16 cellular contexts compared by ENCODE assay signal in genomic region chr11:128289048-128289447, GRCh38.
DNase-seq lines count a peak whose midpoint lies in the region; ATAC-seq, FAIRE-seq and TF ChIP-seq lines count a peak whose summit lies in the region.
"Had no signal": no experiment of that assay in that cellular context is flagged by ENCODE, and none has a peak within 500 bp of the region (broad histone marks: within the 10 kb centered on the region; RNA-seq: fewer than 3 reads in every experiment).

No MANE protein-coding gene starts in this region.

- no peaks in the 10 kb centered on the region for H3K36me3 Mint-ChIP-seq in CD14-positive monocyte

- intact Hi-C loops in spleen (cut with DNase I; ENCODE audit: low total_unique reads) (loop anchor here (5.0 kb wide), 1 partner anchor 343 kb away; no protein-coding TSS in a partner anchor), CD14-positive monocyte (cut with micrococcal nuclease) (loop anchor here in 1 of 2 donors (5.0 kb wide), 1 partner anchor 343 kb away; no protein-coding TSS in a partner anchor)

- H3K36me3 ChIP-seq in spleen: no peaks in the 10 kb centered on the region
- no peaks in the 10 kb centered on the region for H3K36me3 ChIP-seq in small intestine (ENCODE audit: control insufficient read depth in 2 of 2, insufficient read depth in 2 of 2, low read length in 2 of 2)
- H3K36me3 ChIP-seq: brain microvascular endothelial cell, thoracic aorta had no signal

- peaks cover 6% of the 10 kb centered on the region for H3K4me1 Mint-ChIP-seq in CD14-positive monocyte

- H3K9me3 Mint-ChIP-seq in CD14-positive monocyte: no peaks in the 10 kb centered on the region
- H3K9me3 Mint-ChIP-seq: neural crest cell had no signal

- H3K27me3 ChIP-seq in spleen (replicated peaks in 1 of 7) (no peaks in the 10 kb centered on the region), small intestine (ENCODE audit: control insufficient read depth in 2 of 2, insufficient read depth in 2 of 2, low read length in 2 of 2) (no peaks in the 10 kb centered on the region)
- H3K27me3 ChIP-seq: brain microvascular endothelial cell had no signal

- no peak overlapping the region for H3K4me3 Mint-ChIP-seq in CD14-positive monocyte
- H3K4me3 Mint-ChIP-seq: neural crest cell had no signal

- ATAC-seq in HG02870 (IDR thresholded peaks at IDR 0.05; ENCODE audit: unreplicated experiment) (peak; percentile 65), HG03095 (IDR thresholded peaks at IDR 0.05; ENCODE audit: unreplicated experiment) (no peak)

- 59 to 72% (median 70%) methylated on average over 7 of the region's 7 CpGs for WGBS in spleen, 5 donors
- WGBS in small intestine, 3 donors: 52 to 75% (median 67%) methylated on average over 7 of the region's 7 CpGs

- H3K9me3 ChIP-seq in spleen (no peaks in the 10 kb centered on the region), small intestine (ENCODE audit: control insufficient read depth, low read depth) (no peaks in the 10 kb centered on the region)
- H3K9me3 ChIP-seq: thoracic aorta had no signal

- peak; percentile 35 for DNase-seq in activated T-cell treated with anti-CD3 and anti-CD28 coated beads for 24 hours (ENCODE audit: low read depth)
- no peak for DNase-seq in activated T-cell treated with anti-CD3 and anti-CD28 coated beads for 4 hours
- peak; percentile 52 to 59 for DNase-seq in activated T-cell treated with anti-CD3 and anti-CD28 coated beads, Interleukin-2, amount 50 U/mL, for 48 hours
- DNase-seq in spleen: no peak
- no peak for DNase-seq in CD14-positive monocyte (ENCODE audit: low spot score)
- DNase-seq in small intestine: no peak
- DNase-seq: activated CD4-positive, CD25-positive, alpha-beta regulatory T cell; brain microvascular endothelial cell; EL; KG1; kidney; SIG-M5 had no signal

- peaks cover 0 to 4% (median 2%) of the 10 kb centered on the region in 3 donors for H3K27me3 Mint-ChIP-seq in CD14-positive monocyte (ENCODE audit: low read depth in 3 of 3)

- no peak overlapping the region for H3K4me3 ChIP-seq in spleen
- H3K4me3 ChIP-seq in small intestine (ENCODE audit: low read depth in 1 of 2, low read length in 2 of 2): no peak overlapping the region
- H3K4me3 ChIP-seq: thoracic aorta had no signal

- TF ChIP-seq CTCF in spleen (IDR thresholded peaks at IDR 0.05 in 8 of 11, conservative IDR thresholded peaks at IDR 0.05 in 3 of 11) (no peak), CD14-positive monocyte (IDR thresholded peaks at IDR 0.05) (no peak)

- FAIRE-seq in small intestine (lab: Jason Lieb, UNC): no peak
- FAIRE-seq: kidney had no signal

- H3K27ac Mint-ChIP-seq in CD14-positive monocyte: no peak overlapping the region

- peaks cover 32 to 73% (median 47%) of the 10 kb centered on the region in 6 donors for H3K4me1 ChIP-seq in spleen
- H3K4me1 ChIP-seq in small intestine (ENCODE audit: control insufficient read depth in 2 of 2, insufficient read depth in 1 of 2, low read depth in 1 of 2, low read length in 1 of 2): peaks cover 0 to 21% of the 10 kb centered on the region in 2 donors

- peak overlapping the region in 5 of 8 donors; percentile 86 to 94 (median 88) for H3K27ac ChIP-seq in spleen
- no peak overlapping the region for H3K27ac ChIP-seq in small intestine (ENCODE audit: low read depth in 1 of 2, low read length in 1 of 2)
- H3K27ac ChIP-seq: brain microvascular endothelial cell, thoracic aorta had no signal

- TF ChIP-seq POLR2A in spleen (IDR thresholded peaks at IDR 0.05): no peak

Comparison
In these comparisons a context has a peak if more than half of its experiments do, and no peak if none do; other contexts are left out.
1. DNase-seq: peak in activated T-cell treated with anti-CD3 and anti-CD28 coated beads for 24 hours (single experiment) and activated T-cell treated with anti-CD3 and anti-CD28 coated beads, Interleukin-2, amount 50 U/mL, for 48 hours (2 of 2); none in activated T-cell treated with anti-CD3 and anti-CD28 coated beads for 4 hours (single experiment), spleen (single experiment), CD14-positive monocyte (single experiment) and small intestine (single experiment).
2. H3K27ac ChIP-seq: peak in spleen (5 of 8); none in small intestine (0 of 2).